In genomic region chr2:130372833-130373807, GRCh38 we compare ENCODE assay signal across 8 cellular contexts. TPM values are rescaled to one million over a fixed set of nuclear protein-coding genes. Genes with fewer than 3 reads are reported as not detected.
DNase-seq lines count a peak whose midpoint lies in the region; ATAC-seq and TF ChIP-seq lines count a peak whose summit lies in the region.

No MANE protein-coding gene starts in this region.

- H3K4me1 ChIP-seq in HEK293 (ENCODE audit: control insufficient read depth, insufficient read depth, low read length) (0 out of 2 replicates have a peak, but pooled peaks cover 3% of the 10 kb centered on the region), left lung (peaks cover 20 to 80% of the 10 kb centered on the region in 2 donors), tibial artery (peaks cover 0 to 34% (median 22%) of the 10 kb centered on the region in 4 donors)

- no peak for DNase-seq in BJ (ENCODE audit: low read depth)
- DNase-seq in activated naive CD8-positive, alpha-beta T cell treated with anti-CD3 and anti-CD28 coated beads for 36 hours = no peak
- DNase-seq in left lung = no peak
- DNase-seq in tibial artery = no peak
- DNase-seq in GM19240 (ENCODE audit: insufficient read length, low spot score) = no peak
- DNase-seq in putamen (ENCODE audit: low spot score) = no peak

- TF ChIP-seq CTCF in BJ (IDR thresholded peaks at IDR 0.05; ENCODE audit: insufficient read depth, low read depth, low read length) (no peak), HEK293 (tag by site-specific recombination; IDR thresholded peaks at IDR 0.05) (no peak), left lung (IDR thresholded peaks at IDR 0.05) (peak in 1 of 2 donors; percentile 0), tibial artery (IDR thresholded peaks at IDR 0.05) (no peak)

- no peaks in the 10 kb centered on the region for H3K27me3 Mint-ChIP-seq in activated naive CD8-positive, alpha-beta T cell treated with anti-CD3 and anti-CD28 coated beads for 36 hours

- peak overlapping the region; percentile 92 for H3K4me3 Mint-ChIP-seq in activated naive CD8-positive, alpha-beta T cell treated with anti-CD3 and anti-CD28 coated beads for 36 hours

- H3K27ac Mint-ChIP-seq in activated naive CD8-positive, alpha-beta T cell treated with anti-CD3 and anti-CD28 coated beads for 36 hours = peak overlapping the region; percentile 77

- peaks cover 53% of the 10 kb centered on the region for H3K36me3 Mint-ChIP-seq in activated naive CD8-positive, alpha-beta T cell treated with anti-CD3 and anti-CD28 coated beads for 36 hours

- H3K4me3 ChIP-seq in BJ (ENCODE audit: low read depth, low read length) (peak overlapping the region; percentile 88), HEK293 (ENCODE audit: low read depth, low read length) (peak overlapping the region; percentile 71), left lung (peak overlapping the region; percentile 72 to 92), tibial artery (peak overlapping the region; percentile 91 to 93)

- POLR2A ChIA-PET in BJ (lab: Charles Lee) (interaction anchor here (0.9 kb wide), 1 partner anchor 31 kb away, joined by 7 read pairs; a partner anchor contains a TSS), HEK293 (lab: Yijun Ruan, JAX) (interaction anchor here (1.1 to 3.1 kb wide), 3 partner anchors 17 to 31 kb away, joined by 3 to 17 read pairs (median 8); partner anchors contain the start of genes IMP4 and PTPN18)

- ATAC-seq in left lung (no peak), GM19463 (IDR thresholded peaks at IDR 0.05; ENCODE audit: unreplicated experiment) (no peak)

- intact Hi-C loops in left lung (cut with DNase I) = no loop called here
- intact Hi-C loops in tibial artery (cut with DNase I; ENCODE audit: low total_unique reads) = no loop called here

- peaks cover 5% of the 10 kb centered on the region for H3K9me3 Mint-ChIP-seq in activated naive CD8-positive, alpha-beta T cell treated with anti-CD3 and anti-CD28 coated beads for 36 hours

- CTCF ChIA-PET in BJ (lab: Yijun Ruan, JAX) (interaction anchor here (0.7 to 1.8 kb wide), 8 partner anchors 10 to 191 kb away, joined by 3 to 14 read pairs (median 6); partner anchors contain the start of genes IMP4, MZT2B, PTPN18 and SMPD4), HEK293 (lab: Yijun Ruan, JAX) (interaction anchor here (0.7 to 1.7 kb wide), 18 partner anchors 10 to 526 kb away, joined by 3 to 17 read pairs (median 4); partner anchors contain the start of genes IMP4, MZT2B, PTPN18 and SMPD4)

- H3K27ac ChIP-seq in HEK293 (ENCODE audit: extremely low read depth, low read depth, low read length) = no peak overlapping the region; the same call in 1 of the 2 replicates
- H3K27ac ChIP-seq in left lung = peak overlapping the region; percentile 86 to 95
- H3K27ac ChIP-seq in tibial artery = peak overlapping the region; percentile 76 to 88

- H3K9me3 ChIP-seq in HEK293 (ENCODE audit: control insufficient read depth, insufficient read depth, low read depth, low read length) = no peaks in the 10 kb centered on the region
- H3K9me3 ChIP-seq in left lung = no peaks in the 10 kb centered on the region
- H3K9me3 ChIP-seq in tibial artery = no peaks in the 10 kb centered on the region

- H3K36me3 ChIP-seq in BJ (ENCODE audit: control insufficient read depth, insufficient read depth, low read length) (peaks cover 2% of the 10 kb centered on the region), HEK293 (ENCODE audit: control insufficient read depth in 2 of 2, insufficient read depth in 1 of 2, low read length in 2 of 2) (peaks cover 0 to 20% of the 10 kb centered on the region in 2 experiments; a peak in 1 of 3 replicates), left lung (peaks cover 0 to 25% of the 10 kb centered on the region in 2 donors), tibial artery (peaks cover 0 to 19% (median 6%) of the 10 kb centered on the region in 3 donors)

- H3K4me1 Mint-ChIP-seq in activated naive CD8-positive, alpha-beta T cell treated with anti-CD3 and anti-CD28 coated beads for 36 hours = peaks cover 53% of the 10 kb centered on the region

- H3K27me3 ChIP-seq in BJ (ENCODE audit: control insufficient read depth, insufficient read depth, low read length) (no peaks in the 10 kb centered on the region), left lung (no peaks in the 10 kb centered on the region), tibial artery (no peaks in the 10 kb centered on the region)

TF ChIP-seq in HEK293, 187 proteins besides CTCF, POLR2A, EP300 and RAD21:
- TF ChIP-seq ZNF335 (tag by site-specific recombination; conservative IDR thresholded peaks at IDR 0.05) (0 out of 2 replicates have a peak, but pooled peaks have one; percentile 34), BCL6B (tag by site-specific recombination; IDR thresholded peaks at IDR 0.05) (no peak), GLIS2 (tag by site-specific recombination; IDR thresholded peaks at IDR 0.05) (peak; percentile 3; the same call in 1 of the 2 replicates)

RNA-seq across cellular contexts. Expression of gene PTPN18, which starts 17.3 kb away (rescaled TPM):
- polyA plus RNA-seq in BJ (2011; rRNA removed) = 21.0 and 24.4 TPM in 2 replicates
- 15.8 and 19.4 TPM in 2 replicates for polyA minus RNA-seq in BJ (2011; rRNA and poly(A)+ RNA removed)
- total RNA-seq in activated naive CD8-positive, alpha-beta T cell treated with anti-CD3 and anti-CD28 coated beads for 36 hours = 10 to 100 TPM; 36.4 to 37.2 TPM
- total RNA-seq in left lung = 10 to 100 TPM; 66.7 to 74.7 TPM

RNA-seq across cellular contexts. Expression of gene IMP4, which starts 30.4 kb away (rescaled TPM):
- polyA plus RNA-seq in BJ (2011; rRNA removed) = 80.9 and 144 TPM in 2 replicates
- polyA minus RNA-seq in BJ (2011; rRNA and poly(A)+ RNA removed) = 44.3 and 103 TPM in 2 replicates
- 100 to 1,000 TPM; 225 TPM for total RNA-seq in activated naive CD8-positive, alpha-beta T cell treated with anti-CD3 and anti-CD28 coated beads for 36 hours
- 10 to 100 TPM; 52.3 to 82.2 TPM for total RNA-seq in left lung
